In genomic region chr17:31493656-31494155, GRCh38 we compare ENCODE assay signal across 13 cellular contexts.
DNase-seq lines count a peak whose midpoint lies in the region; ATAC-seq, FAIRE-seq and TF ChIP-seq lines count a peak whose summit lies in the region.
"Had no signal": no experiment of that assay in that cellular context is flagged by ENCODE, and none has a peak within 500 bp of the region (broad histone marks: within the 10 kb centered on the region; RNA-seq: fewer than 3 reads in every experiment).

No MANE protein-coding gene starts in this region.

- H3K36me3 Mint-ChIP-seq in activated T-cell treated with anti-CD3 and anti-CD28 coated beads, Interleukin-2, amount 50 U/mL, for 24 hours (ENCODE audit: low read depth) = peaks cover 7% of the 10 kb centered on the region
- H3K36me3 Mint-ChIP-seq in WTC11 = no peaks in the 10 kb centered on the region

- H3K27ac Mint-ChIP-seq in activated T-cell treated with anti-CD3 and anti-CD28 coated beads, Interleukin-2, amount 50 U/mL, for 24 hours = peak overlapping the region; percentile 96
- H3K27ac Mint-ChIP-seq in WTC11 = peak overlapping the region; percentile 34

- WGBS in thyroid gland, 2 donors = 93 to 96% methylated on average over 9 of the region's 9 CpGs

- peaks cover 55 to 77% of the 10 kb centered on the region in 2 donors for H3K4me1 ChIP-seq in kidney (ENCODE audit: control insufficient read depth in 1 of 2, insufficient read depth in 1 of 2, low read depth in 1 of 2, low read length in 2 of 2)
- H3K4me1 ChIP-seq in thyroid gland = peaks cover 40 to 72% of the 10 kb centered on the region in 2 donors

- POLR2A ChIA-PET in WTC11 (lab: Charles Lee) = no interaction called here

- no peaks in the 10 kb centered on the region for H3K36me3 ChIP-seq in kidney (ENCODE audit: control insufficient read depth in 1 of 2, insufficient read depth in 2 of 2, low read length in 2 of 2)
- no peaks in the 10 kb centered on the region for H3K36me3 ChIP-seq in thyroid gland
- H3K36me3 ChIP-seq: SJSA1, suprapubic skin had no signal

- FAIRE-seq in kidney (lab: Jason Lieb, UNC) = no peak

- TF ChIP-seq CTCF in WTC11 (IDR thresholded peaks at IDR 0.05) (no peak), kidney (IDR thresholded peaks at IDR 0.05; ENCODE audit: borderline replicate concordance, extremely low read depth, insufficient read depth) (no peak), thyroid gland (IDR thresholded peaks at IDR 0.05) (no peak)

- no peak for ATAC-seq in WTC11
- ATAC-seq in HG03135 (IDR thresholded peaks at IDR 0.05; ENCODE audit: unreplicated experiment) = no peak
- ATAC-seq in HG03045 (IDR thresholded peaks at IDR 0.05; ENCODE audit: unreplicated experiment) = no peak

- H3K4me3 ChIP-seq in kidney (ENCODE audit: low read length in 2 of 2) = no peak overlapping the region
- no peak overlapping the region for H3K4me3 ChIP-seq in thyroid gland (replicated peaks in 1 of 3)
- H3K4me3 ChIP-seq: SJSA1, suprapubic skin had no signal

- no peaks in the 10 kb centered on the region for H3K9me3 Mint-ChIP-seq in activated T-cell treated with anti-CD3 and anti-CD28 coated beads, Interleukin-2, amount 50 U/mL, for 24 hours
- H3K9me3 Mint-ChIP-seq in WTC11 = no peaks in the 10 kb centered on the region

- no peaks in the 10 kb centered on the region for H3K27me3 ChIP-seq in thyroid gland

- H3K27me3 Mint-ChIP-seq in activated T-cell treated with anti-CD3 and anti-CD28 coated beads, Interleukin-2, amount 50 U/mL, for 24 hours = no peaks in the 10 kb centered on the region
- H3K27me3 Mint-ChIP-seq in WTC11 (ENCODE audit: low read depth) = no peaks in the 10 kb centered on the region; the same call in 1 of the 2 replicates

- H3K27ac ChIP-seq in kidney (ENCODE audit: low read depth in 2 of 2, low read length in 2 of 2) = peak overlapping the region; percentile 63 to 71
- H3K27ac ChIP-seq in thyroid gland = peak overlapping the region in 2 of 3 donors; percentile 60 to 86
- H3K27ac ChIP-seq: SJSA1, suprapubic skin had no signal

- TF ChIP-seq POLR2A in thyroid gland (IDR thresholded peaks at IDR 0.05) = no peak

- intact Hi-C loops in kidney (cut with DNase I) = no loop called here
- intact Hi-C loops in thyroid gland (cut with DNase I) = no loop called here

- H3K4me1 Mint-ChIP-seq in activated T-cell treated with anti-CD3 and anti-CD28 coated beads, Interleukin-2, amount 50 U/mL, for 24 hours (ENCODE audit: low read depth) = peaks cover 98% of the 10 kb centered on the region
- peaks cover 79% of the 10 kb centered on the region for H3K4me1 Mint-ChIP-seq in WTC11

- CTCF ChIA-PET in WTC11 (lab: Charles Lee) = interaction anchor here (2.0 kb wide), 1 partner anchor 24 kb away, joined by 8 read pairs; no protein-coding TSS in a partner anchor

- H3K4me3 Mint-ChIP-seq in activated T-cell treated with anti-CD3 and anti-CD28 coated beads, Interleukin-2, amount 50 U/mL, for 24 hours = peak overlapping the region; percentile 73
- no peak overlapping the region for H3K4me3 Mint-ChIP-seq in WTC11

- peak overlapping the region in 1 of 2 donors; percentile 35 for H3K9ac ChIP-seq in kidney (ENCODE audit: low read length in 2 of 2)

- H3K9me3 ChIP-seq in kidney (ENCODE audit: control insufficient read depth in 1 of 2, low read length in 2 of 2) = no peaks in the 10 kb centered on the region
- no peaks in the 10 kb centered on the region for H3K9me3 ChIP-seq in thyroid gland
- H3K9me3 ChIP-seq: SJSA1, suprapubic skin had no signal

- DNase-seq in activated T-cell treated with anti-CD3 and anti-CD28 coated beads, Interleukin-2, amount 50 U/mL, for 24 hours = no peak
- no peak for DNase-seq in activated T-cell treated with anti-CD3 and anti-CD28 coated beads for 4 hours
- no peak for DNase-seq in WTC11 (ENCODE audit: low spot score)
- peak; percentile 43 for DNase-seq in kidney
- DNase-seq in thyroid gland = no peak
- no peak for DNase-seq in ureter (ENCODE audit: low spot score)
- DNase-seq: cerebellar nuclear complex, midbrain, NCI-H446 had no signal

TF ChIP-seq in WTC11, 78 proteins besides CTCF, POLR2A, EP300 and RAD21:
- no peak for TF ChIP-seq ZNF671 (CRISPR knock-in tag; IDR thresholded peaks at IDR 0.05)
- TF ChIP-seq ZNF263 (CRISPR knock-in tag; IDR thresholded peaks at IDR 0.05; ENCODE audit: low read depth) = no peak
- TF ChIP-seq HMGA2 (CRISPR knock-in tag; IDR thresholded peaks at IDR 0.05) = no peak
- TF ChIP-seq IRF2 (CRISPR knock-in tag; IDR thresholded peaks at IDR 0.05; ENCODE audit: borderline replicate concordance, low read depth) = no peak
- no peak for TF ChIP-seq CREM (CRISPR knock-in tag; IDR thresholded peaks at IDR 0.05)
- TF ChIP-seq FOXJ3 (CRISPR knock-in tag; IDR thresholded peaks at IDR 0.05; ENCODE audit: borderline replicate concordance) = no peak
